Comparison of ENCODE assay signal across 31 cellular contexts in genomic region chr7:85376589-85376988, GRCh38.
DNase-seq lines count a peak whose midpoint lies in the region; ATAC-seq and TF ChIP-seq lines count a peak whose summit lies in the region.
"Had no signal": no experiment of that assay in that cellular context is flagged by ENCODE, and none has a peak within 500 bp of the region (broad histone marks: within the 10 kb centered on the region; RNA-seq: fewer than 3 reads in every experiment).

No MANE protein-coding gene starts in this region.

- no peak overlapping the region for H4K8ac ChIP-seq in mesenchymal stem cell (ENCODE audit: low read length)

- H3K4me3 ChIP-seq in Karpas-422 (ENCODE audit: low read length) (peak overlapping the region; percentile 22; the same call in 1 of the 2 replicates), PC-3 (ENCODE audit: low read length) (no peak overlapping the region), PC-9 (no peak overlapping the region), mesenchymal stem cell (ENCODE audit: insufficient read depth in 1 of 2, low read depth in 1 of 2, low read length in 2 of 2) (no peak overlapping the region), psoas muscle (no peak overlapping the region)
- H3K4me3 ChIP-seq: A549; BLaER1; BLaER1 treated with 17β-estradiol and CSF1 and Interleukin-3, amounts not matched to agents 10 nM and 100 nM had no signal

- no peaks in the 10 kb centered on the region for H3K27me3 ChIP-seq in Karpas-422 (ENCODE audit: low read length)
- no peaks in the 10 kb centered on the region for H3K27me3 ChIP-seq in PC-3 (ENCODE audit: low read length)
- H3K27me3 ChIP-seq in PC-9 (ENCODE audit: insufficient read depth, low read depth) = no peaks in the 10 kb centered on the region
- H3K27me3 ChIP-seq in mesenchymal stem cell (ENCODE audit: control insufficient read depth in 1 of 2, insufficient read depth in 1 of 2, low read length in 2 of 2) = no peaks in the 10 kb centered on the region
- no peaks in the 10 kb centered on the region for H3K27me3 ChIP-seq in psoas muscle (ENCODE audit: insufficient read depth in 3 of 3, low read length in 2 of 3)
- H3K27me3 ChIP-seq: BE2C; BLaER1; BLaER1 treated with 17β-estradiol and CSF1 and Interleukin-3, amounts not matched to agents 10 nM and 100 nM had no signal

- no peak for TF ChIP-seq CTCF in PC-3 (conservative IDR thresholded peaks at IDR 0.05; ENCODE audit: low read depth, low read length)
- no peak for TF ChIP-seq CTCF in PC-9 (conservative IDR thresholded peaks at IDR 0.05)
- no peak for TF ChIP-seq CTCF in psoas muscle (IDR thresholded peaks at IDR 0.05)

- H4K91ac ChIP-seq in mesenchymal stem cell (ENCODE audit: low read length) = no peak overlapping the region

- H3K27ac ChIP-seq in Karpas-422 (ENCODE audit: low read length) (no peak overlapping the region), PC-3 (ENCODE audit: low read length) (no peak overlapping the region), PC-9 (no peak overlapping the region), mesenchymal stem cell (ENCODE audit: low read length, poor library complexity, severe bottlenecking) (no peak overlapping the region), psoas muscle (no peak overlapping the region)
- H3K27ac ChIP-seq: 22Rv1; A549; BLaER1; BLaER1 treated with 17β-estradiol and CSF1 and Interleukin-3, amounts not matched to agents 10 nM and 100 nM; C4-2B had no signal

- H3K18ac ChIP-seq in mesenchymal stem cell (ENCODE audit: low read depth in 1 of 2, low read length in 2 of 2) = no peak overlapping the region

- no peak for DNase-seq in Karpas-422
- DNase-seq in PC-3 = peak; percentile 70
- DNase-seq in PC-9 = no peak
- DNase-seq in NCI-H748 treated with DMSO at 0.1 percent for 48 hours (lab: John Stamatoyannopoulos, UW) = no peak
- no peak for DNase-seq in mesenchymal stem cell
- DNase-seq in psoas muscle = no peak
- DNase-seq: 8988T; ACHN; AML-193; BE2C; C1 segment of cervical spinal cord; Caco-2; Calu3; CD4-positive, alpha-beta memory T cell; CD4-positive, alpha-beta T cell; CD4-positive, CD25-positive, alpha-beta regulatory T cell; CD8-positive, alpha-beta memory T cell; CD8-positive, alpha-beta T cell; COR-L47; DMS 273 treated with DMSO at 0.1 percent for 48 hours; DMS153; DMS53; DMS79; DMS79 treated with DMSO at 0.1 percent for 48 hours; DND-41; EL had no signal

- no peak overlapping the region for H3K9ac ChIP-seq in Karpas-422 (ENCODE audit: low read length)
- no peak overlapping the region for H3K9ac ChIP-seq in PC-3 (ENCODE audit: low read length)
- H3K9ac ChIP-seq in mesenchymal stem cell (ENCODE audit: low read length) = no peak overlapping the region
- H3K9ac ChIP-seq: BLaER1; BLaER1 treated with 17β-estradiol and CSF1 and Interleukin-3, amounts not matched to agents 10 nM and 100 nM had no signal

- no peak overlapping the region for H3K4ac ChIP-seq in mesenchymal stem cell (ENCODE audit: low read depth in 1 of 2, low read length in 2 of 2)

- H3K9me3 ChIP-seq in Karpas-422 (ENCODE audit: low read length) (peaks cover 26% of the 10 kb centered on the region), PC-3 (ENCODE audit: low read length) (no peaks in the 10 kb centered on the region), PC-9 (ENCODE audit: insufficient read depth, low read depth) (no peaks in the 10 kb centered on the region), mesenchymal stem cell (ENCODE audit: control insufficient read depth, low read length) (no peaks in the 10 kb centered on the region), psoas muscle (no peaks in the 10 kb centered on the region)
- H3K9me3 ChIP-seq: A549; BE2C; BLaER1; BLaER1 treated with 17β-estradiol and CSF1 and Interleukin-3, amounts not matched to agents 10 nM and 100 nM; Caco-2 had no signal

- H3K79me1 ChIP-seq in mesenchymal stem cell (replicated peaks; ENCODE audit: low read length, poor library complexity, severe bottlenecking) = no peaks in the 10 kb centered on the region

- H4K20me1 ChIP-seq in Karpas-422 (ENCODE audit: insufficient read depth, low read depth, low read length) = no peaks in the 10 kb centered on the region
- H4K20me1 ChIP-seq in PC-3 (ENCODE audit: low read length) = no peaks in the 10 kb centered on the region
- H4K20me1 ChIP-seq in PC-9 (ENCODE audit: insufficient read depth) = no peaks in the 10 kb centered on the region
- H4K20me1 ChIP-seq: BLaER1; BLaER1 treated with 17β-estradiol and CSF1 and Interleukin-3, amounts not matched to agents 10 nM and 100 nM had no signal

- no peak overlapping the region for H2AK5ac ChIP-seq in mesenchymal stem cell (ENCODE audit: low read length, severe bottlenecking)

- CTCF ChIA-PET in PC-3 (lab: Charles Lee) (no interaction called here), PC-9 (lab: Charles Lee) (no interaction called here)

- ATAC-seq in PC-3 = peak; percentile 77
- ATAC-seq in psoas muscle = no peak
- ATAC-seq: A549; CD8-positive, alpha-beta T cell had no signal

- H3K79me2 ChIP-seq in Karpas-422 (ENCODE audit: low read length) (no peaks in the 10 kb centered on the region), PC-3 (ENCODE audit: low read length) (no peaks in the 10 kb centered on the region), PC-9 (ENCODE audit: low read depth) (no peaks in the 10 kb centered on the region)

- H3F3A ChIP-seq in PC-3 (ENCODE audit: low read length, unreplicated experiment) (no peaks in the 10 kb centered on the region), PC-9 (ENCODE audit: insufficient read depth, low read depth) (no peaks in the 10 kb centered on the region)

- no peak overlapping the region for H2BK15ac ChIP-seq in mesenchymal stem cell (ENCODE audit: low read depth, poor library complexity, severe bottlenecking)

- H2AFZ ChIP-seq in Karpas-422 (ENCODE audit: low read length) (no peak overlapping the region), PC-3 (ENCODE audit: low read length) (no peak overlapping the region), PC-9 (peak overlapping the region; percentile 58), mesenchymal stem cell (ENCODE audit: low read depth, low read length) (no peak overlapping the region)

- H3K4me1 ChIP-seq in Karpas-422 (ENCODE audit: low read length) = no peaks in the 10 kb centered on the region
- H3K4me1 ChIP-seq in PC-3 (ENCODE audit: insufficient read depth, low read length) = no peaks in the 10 kb centered on the region
- H3K4me1 ChIP-seq in PC-9 (replicated peaks; ENCODE audit: insufficient read depth) = no peaks in the 10 kb centered on the region
- H3K4me1 ChIP-seq in mesenchymal stem cell (ENCODE audit: control insufficient read depth, insufficient read depth, low read depth, low read length) = no peaks in the 10 kb centered on the region
- no peaks in the 10 kb centered on the region for H3K4me1 ChIP-seq in psoas muscle
- H3K4me1 ChIP-seq: A549; BE2C; BLaER1; BLaER1 treated with 17β-estradiol and CSF1 and Interleukin-3, amounts not matched to agents 10 nM and 100 nM; Caco-2 had no signal

- intact Hi-C loops in PC-3 (cut with micrococcal nuclease) (no loop called here), PC-9 (cut with micrococcal nuclease; ENCODE audit: unreplicated experiment) (no loop called here), psoas muscle (cut with DNase I) (no loop called here)

- H3K14ac ChIP-seq in mesenchymal stem cell (ENCODE audit: low read length in 2 of 2) = no peak overlapping the region

- H3K23ac ChIP-seq in mesenchymal stem cell (ENCODE audit: low read length in 2 of 2) = no peak overlapping the region

- no peak overlapping the region for H2BK120ac ChIP-seq in mesenchymal stem cell (ENCODE audit: low read depth, low read length)

- BruUV-seq in PC-3 (replicated peaks; lab: Mats Ljungman, UMichigan) = no TSS peak
- BruUV-seq in PC-9 (replicated peaks; lab: Mats Ljungman, UMichigan) = no TSS peak

- no peak overlapping the region for H2BK12ac ChIP-seq in mesenchymal stem cell (ENCODE audit: low read length in 2 of 2)

- no peak overlapping the region for H3K4me2 ChIP-seq in Karpas-422 (ENCODE audit: low read depth, low read length, poor library complexity, severe bottlenecking)
- no peak overlapping the region for H3K4me2 ChIP-seq in PC-3 (ENCODE audit: low read length)
- no peak overlapping the region for H3K4me2 ChIP-seq in PC-9
- no peak overlapping the region for H3K4me2 ChIP-seq in mesenchymal stem cell (ENCODE audit: low read length, poor library complexity, severe bottlenecking)
- H3K4me2 ChIP-seq: A549; BLaER1; BLaER1 treated with 17β-estradiol and CSF1 and Interleukin-3, amounts not matched to agents 10 nM and 100 nM had no signal

- H2BK5ac ChIP-seq in mesenchymal stem cell (ENCODE audit: low read depth, low read length, poor library complexity, severe bottlenecking) = no peak overlapping the region

- H3K36me3 ChIP-seq in Karpas-422 (ENCODE audit: insufficient read depth, low read length) (no peaks in the 10 kb centered on the region), PC-3 (ENCODE audit: low read depth, low read length) (no peaks in the 10 kb centered on the region), PC-9 (ENCODE audit: low read depth) (no peaks in the 10 kb centered on the region), mesenchymal stem cell (ENCODE audit: control insufficient read depth in 1 of 2, insufficient read depth in 2 of 2, low read depth in 1 of 2, low read length in 2 of 2) (no peaks in the 10 kb centered on the region), psoas muscle (ENCODE audit: insufficient read depth in 1 of 2, low read depth in 1 of 2) (no peaks in the 10 kb centered on the region)
- H3K36me3 ChIP-seq: BE2C; BLaER1; BLaER1 treated with 17β-estradiol and CSF1 and Interleukin-3, amounts not matched to agents 10 nM and 100 nM had no signal

- H3K9me2 ChIP-seq in Karpas-422 (replicated peaks; ENCODE audit: insufficient read depth, low read length) (no peaks in the 10 kb centered on the region), PC-3 (replicated peaks; ENCODE audit: low read length) (no peaks in the 10 kb centered on the region), PC-9 (ENCODE audit: insufficient read depth) (no peaks in the 10 kb centered on the region)

- WGBS in mesenchymal stem cell = 73% methylated on average over 1 of the region's 2 CpGs
- WGBS in psoas muscle, 3 donors = 80 to 92% (median 90%) methylated on average over 2 of the region's 2 CpGs

- POLR2A ChIA-PET in PC-3 (lab: Charles Lee; ENCODE audit: unreplicated experiment) (no interaction called here), PC-9 (lab: Charles Lee; ENCODE audit: unreplicated experiment) (no interaction called here)
